Comparison of ENCODE assay signal across 11 cellular contexts in the genomic region with DNA sequence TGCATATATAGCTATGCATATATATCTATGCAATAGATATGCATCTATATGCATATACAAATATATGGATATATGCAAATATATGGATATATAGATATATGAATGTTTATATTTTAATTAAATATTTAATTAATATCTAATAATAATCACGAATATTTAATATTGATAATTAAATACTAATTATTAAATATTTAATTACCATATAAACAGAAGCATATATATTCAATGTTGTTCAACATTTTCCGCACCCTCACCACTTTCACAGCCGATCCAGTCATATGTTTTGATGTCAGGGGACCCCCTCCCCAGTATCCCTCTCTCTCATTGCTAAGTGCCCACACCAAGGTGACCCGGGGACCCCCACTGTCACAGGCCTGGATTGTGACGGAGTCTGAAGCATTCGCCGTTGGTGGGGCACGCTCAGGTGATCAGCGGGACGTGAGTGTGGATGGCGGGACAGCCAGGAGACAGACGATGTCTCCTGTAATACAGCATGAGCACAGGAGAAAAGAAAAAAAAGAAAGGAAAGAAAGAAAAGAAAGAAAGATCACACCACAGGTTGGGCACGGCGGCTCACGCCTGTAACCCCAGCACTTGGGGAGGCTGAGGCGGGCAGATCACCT.
"Had no signal": no experiment of that assay in that cellular context is flagged by ENCODE, and none has a peak within 500 bp of the region (broad histone marks: within the 10 kb centered on the region; RNA-seq: fewer than 3 reads in every experiment).

No MANE protein-coding gene starts in this region.

- H3K27ac ChIP-seq: heart right ventricle, spleen, upper lobe of left lung had no signal

- H3K4me1 ChIP-seq: heart right ventricle, spleen, upper lobe of left lung had no signal

- H3K9me3 ChIP-seq: SK-N-SH, upper lobe of left lung had no signal

- H3K4me1 Mint-ChIP-seq: T-helper 17 cell had no signal

- H3K9me3 Mint-ChIP-seq: naive thymus-derived CD8-positive, alpha-beta T cell had no signal

- H3K27me3 ChIP-seq: heart right ventricle, spleen, upper lobe of left lung had no signal

- H3K36me3 Mint-ChIP-seq: naive thymus-derived CD8-positive, alpha-beta T cell had no signal

- DNase-seq: activated effector memory CD4-positive, alpha-beta T cell treated with anti-CD3 and anti-CD28 coated beads, Interleukin-2, amount 50 U/mL, for 16 hours; effector CD4-positive, alpha-beta T cell; heart right ventricle; mammary epithelial cell; right cardiac atrium; SK-N-SH; spleen; T-helper 17 cell; upper lobe of left lung had no signal

- H3K27ac Mint-ChIP-seq: T-helper 17 cell had no signal

- H3K27me3 Mint-ChIP-seq: T-helper 17 cell had no signal

- H3K4me3 Mint-ChIP-seq: T-helper 17 cell had no signal

- H3K36me3 ChIP-seq: heart right ventricle, spleen, upper lobe of left lung had no signal

- H3K4me3 ChIP-seq: heart right ventricle, spleen, upper lobe of left lung had no signal

- ATAC-seq: heart right ventricle; left lobe of liver; naive thymus-derived CD8-positive, alpha-beta T cell; right cardiac atrium; T-helper 17 cell had no signal
